Comparison of ENCODE assay signal across 10 cellular contexts in the genomic region with DNA sequence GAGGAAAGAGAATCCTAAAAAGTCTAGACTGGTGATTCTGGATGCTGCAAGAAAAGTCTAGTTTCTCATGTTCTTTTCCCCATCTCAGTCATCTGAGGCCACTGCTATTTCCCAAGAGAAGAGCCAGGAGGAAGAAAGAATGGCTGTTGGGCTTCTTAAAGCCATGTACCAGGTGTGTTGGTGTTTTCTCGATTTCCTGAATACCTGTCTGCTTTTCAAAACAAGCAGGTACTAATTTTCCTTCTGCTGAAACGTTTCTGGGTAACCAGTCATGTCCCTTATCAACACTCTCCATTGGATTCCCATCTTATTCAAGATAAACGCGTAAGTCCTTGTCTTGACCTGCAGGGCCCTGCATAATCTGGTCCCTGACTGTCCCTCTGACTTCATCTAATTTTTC. TPM values are rescaled to one million over a fixed set of nuclear protein-coding genes. Genes with fewer than 3 reads are reported as not detected.
DNase-seq lines count a peak whose midpoint lies in the region; ATAC-seq and TF ChIP-seq lines count a peak whose summit lies in the region.
"Had no signal": no experiment of that assay in that cellular context is flagged by ENCODE, and none has a peak within 500 bp of the region (broad histone marks: within the 10 kb centered on the region; RNA-seq: fewer than 3 reads in every experiment).

No MANE protein-coding gene starts in this region.

- WGBS in mammary epithelial cell (ENCODE audit: low coverage, missing lambda C conversion rate): 69% methylated on average over 4 of the region's 4 CpGs

- peaks cover 28 to 40% (median 37%) of the 10 kb centered on the region in 4 donors for H3K4me1 Mint-ChIP-seq in naive thymus-derived CD8-positive, alpha-beta T cell

- no peak for TF ChIP-seq CTCF in BJ (IDR thresholded peaks at IDR 0.05; ENCODE audit: insufficient read depth, low read depth, low read length)
- no peak for TF ChIP-seq CTCF in mammary epithelial cell (conservative IDR thresholded peaks at IDR 0.05 in 1 of 2, IDR thresholded peaks at IDR 0.05 in 1 of 2; ENCODE audit: extremely low read depth in 1 of 2, insufficient read depth in 1 of 2, low read depth in 1 of 2, low read length in 2 of 2)

- no peak overlapping the region for H3K27ac ChIP-seq in HUES6 (ENCODE audit: low read depth, low read length)
- H3K27ac ChIP-seq in mammary epithelial cell (ENCODE audit: insufficient read depth, low read depth, low read length): no peak overlapping the region

- H3K4me3 Mint-ChIP-seq in naive thymus-derived CD8-positive, alpha-beta T cell: peak overlapping the region; percentile 88 to 99 (median 97)

- no peaks in the 10 kb centered on the region for H4K20me1 ChIP-seq in mammary epithelial cell (ENCODE audit: insufficient read depth, low read length)

- CTCF ChIA-PET in BJ (lab: Yijun Ruan, JAX) (no interaction called here), mammary epithelial cell (lab: Charles Lee; ENCODE audit: low non-redundant PET) (no interaction called here)

- dilution Hi-C loops in mammary epithelial cell (cut with HindIII; ENCODE audit: low sequenced_read_pairs): no loop called here

- H3K27ac Mint-ChIP-seq in naive thymus-derived CD8-positive, alpha-beta T cell: peak overlapping the region; percentile 93 to 100 (median 99)

- intact Hi-C loops in mammary epithelial cell (cut with micrococcal nuclease): no loop called here

- H3K4me3 ChIP-seq in BJ (ENCODE audit: low read depth, low read length): peak overlapping the region; percentile 71; the same call in 1 of the 2 replicates
- H3K4me3 ChIP-seq in HUES6 (ENCODE audit: low read depth, low read length): peak overlapping the region; percentile 93
- peak overlapping the region; percentile 67 to 95 (median 78) for H3K4me3 ChIP-seq in mammary epithelial cell (replicated peaks in 1 of 3; ENCODE audit: insufficient read depth in 1 of 3, low read depth in 2 of 3, low read length in 3 of 3)

- H3K79me2 ChIP-seq in mammary epithelial cell (ENCODE audit: insufficient read depth, low read length): peaks cover 6% of the 10 kb centered on the region

- in situ Hi-C loops in mammary epithelial cell (cut with MboI; ENCODE audit: low sequenced_read_pairs in 2 of 2): no loop called here

- POLR2A ChIA-PET in BJ (lab: Charles Lee): no interaction called here
- POLR2A ChIA-PET in naive thymus-derived CD8-positive, alpha-beta T cell (lab: Charles Lee): interaction anchor here (0.6 to 0.8 kb wide), 2 partner anchors 124 to 992 kb away, joined by 3 read pairs; a partner anchor contains a TSS

- no peak for ATAC-seq in naive thymus-derived CD8-positive, alpha-beta T cell
- ATAC-seq in GM19452 (IDR thresholded peaks at IDR 0.05; ENCODE audit: unreplicated experiment): no peak

- peak overlapping the region; percentile 90 for H3K4me2 ChIP-seq in mammary epithelial cell (ENCODE audit: insufficient read depth, low read depth, low read length)

- DNase-seq in BJ (ENCODE audit: low read depth) (no peak), mammary epithelial cell (no peak), HUDEP-2 (lab: John Stamatoyannopoulos, UW; ENCODE audit: unreplicated experiment in 76 of 76) (no peak), RPMI8226 (no peak), HuH-7 (ENCODE audit: low spot score) (no peak)
- no peak for DNase-seq in naive thymus-derived CD8-positive, alpha-beta T cell
- DNase-seq: activated CD4-positive, alpha-beta T cell treated with anti-CD3 and anti-CD28 coated beads, Interleukin-2, amount 50 U/mL, for 1 hour; stimulated activated CD4-positive, alpha-beta T cell treated with anti-CD3 and anti-CD28 coated beads, Interleukin-4, amount 100 ng/mL, for 4 hours had no signal

- H3K27me3 Mint-ChIP-seq in naive thymus-derived CD8-positive, alpha-beta T cell: no peaks in the 10 kb centered on the region

- peak overlapping the region; percentile 100 for H2AFZ ChIP-seq in mammary epithelial cell (ENCODE audit: low read depth, low read length)

- no TSS peak for BruUV-seq in mammary epithelial cell (replicated peaks; lab: Mats Ljungman, UMichigan)

- H3K36me3 ChIP-seq in BJ (ENCODE audit: control insufficient read depth, insufficient read depth, low read length) (peaks cover 2% of the 10 kb centered on the region; the same call in 1 of the 2 replicates), HUES6 (ENCODE audit: control insufficient read depth, insufficient read depth, low read length) (peaks cover 10% of the 10 kb centered on the region), mammary epithelial cell (ENCODE audit: insufficient read depth, low read length) (peaks cover 2% of the 10 kb centered on the region)

- H3K27me3 ChIP-seq in BJ (ENCODE audit: control insufficient read depth, insufficient read depth, low read length) (no peaks in the 10 kb centered on the region), HUES6 (ENCODE audit: control insufficient read depth, insufficient read depth, low read length) (no peaks in the 10 kb centered on the region), mammary epithelial cell (ENCODE audit: insufficient read depth, low read length) (no peaks in the 10 kb centered on the region)

- H3K4me1 ChIP-seq in HUES6 (ENCODE audit: control insufficient read depth, insufficient read depth, low read length) (no peaks in the 10 kb centered on the region), mammary epithelial cell (ENCODE audit: insufficient read depth, low read length) (no peaks in the 10 kb centered on the region)

- peaks cover 3 to 19% (median 9%) of the 10 kb centered on the region in 3 donors for H3K36me3 Mint-ChIP-seq in naive thymus-derived CD8-positive, alpha-beta T cell

- peaks cover 0 to 27% (median 9%) of the 10 kb centered on the region in 9 donors for H3K9me3 Mint-ChIP-seq in naive thymus-derived CD8-positive, alpha-beta T cell

- H3K9ac ChIP-seq in HUES6 (ENCODE audit: low read length) (no peak overlapping the region), mammary epithelial cell (ENCODE audit: insufficient read depth, low read length) (no peak overlapping the region)

- H3K9me3 ChIP-seq in HUES6 (ENCODE audit: control insufficient read depth, insufficient read depth, low read depth, low read length) (peaks cover 15% of the 10 kb centered on the region; the same call in 1 of the 2 replicates), mammary epithelial cell (replicated peaks; ENCODE audit: insufficient read depth, low read length) (peaks cover 16% of the 10 kb centered on the region)

RNA-seq across cellular contexts. Expression of a gene that starts 1.1 kb away (rescaled TPM):
- 1.4 and 3.5 TPM in 2 replicates for polyA plus RNA-seq in BJ (2011; rRNA removed)
- 4.8 and 5.8 TPM in 2 replicates for polyA minus RNA-seq in BJ (2011; rRNA and poly(A)+ RNA removed)
- 10 to 100 TPM in 1 of 2 donors, 1 to 10 TPM in 1; 5.5 to 11.8 TPM for total RNA-seq in mammary epithelial cell
- 0.94 TPM for polyA plus RNA-seq in mammary epithelial cell
- polyA minus RNA-seq in mammary epithelial cell: 4.2 TPM
- 10 to 100 TPM; 11.5 to 11.6 TPM for total RNA-seq in naive thymus-derived CD8-positive, alpha-beta T cell
- 1 to 10 TPM; 3.8 to 5.0 (median 4.1) TPM for polyA plus RNA-seq in naive thymus-derived CD8-positive, alpha-beta T cell

RNA-seq across cellular contexts. Expression of a gene that starts 3.0 kb away (rescaled TPM):
- polyA plus RNA-seq in BJ (2011; rRNA removed): 2.1 and 3.1 TPM in 2 replicates
- 2.4 and 2.8 TPM in 2 replicates for polyA minus RNA-seq in BJ (2011; rRNA and poly(A)+ RNA removed)
- total RNA-seq in mammary epithelial cell: 1 to 10 TPM; 5.5 to 6.0 TPM
- polyA plus RNA-seq in mammary epithelial cell: 1.1 TPM
- polyA minus RNA-seq in mammary epithelial cell: not detected
- total RNA-seq in naive thymus-derived CD8-positive, alpha-beta T cell: 10 to 100 TPM; 16.0 to 20.9 TPM
- polyA plus RNA-seq in naive thymus-derived CD8-positive, alpha-beta T cell: 1 to 10 TPM; 3.0 to 6.6 (median 6.5) TPM

RNA-seq across cellular contexts. Expression of a gene that starts 36.5 kb away (rescaled TPM):
- polyA plus RNA-seq in BJ (2011; rRNA removed) (1.1 TPM in 2 replicates), mammary epithelial cell (1.6 TPM)
- polyA minus RNA-seq in BJ (2011; rRNA and poly(A)+ RNA removed): 1.2 and 2.5 TPM in 2 replicates
- 1 to 10 TPM; 6.0 to 6.2 TPM for total RNA-seq in mammary epithelial cell
- polyA minus RNA-seq in mammary epithelial cell: 1.2 TPM
- 10 to 100 TPM; 15.4 to 17.1 TPM for total RNA-seq in naive thymus-derived CD8-positive, alpha-beta T cell
- polyA plus RNA-seq in naive thymus-derived CD8-positive, alpha-beta T cell: 1 to 10 TPM; 2.7 to 4.4 (median 2.8) TPM
